Comparison of ENCODE assay signal across 15 cellular contexts in the genomic region with DNA sequence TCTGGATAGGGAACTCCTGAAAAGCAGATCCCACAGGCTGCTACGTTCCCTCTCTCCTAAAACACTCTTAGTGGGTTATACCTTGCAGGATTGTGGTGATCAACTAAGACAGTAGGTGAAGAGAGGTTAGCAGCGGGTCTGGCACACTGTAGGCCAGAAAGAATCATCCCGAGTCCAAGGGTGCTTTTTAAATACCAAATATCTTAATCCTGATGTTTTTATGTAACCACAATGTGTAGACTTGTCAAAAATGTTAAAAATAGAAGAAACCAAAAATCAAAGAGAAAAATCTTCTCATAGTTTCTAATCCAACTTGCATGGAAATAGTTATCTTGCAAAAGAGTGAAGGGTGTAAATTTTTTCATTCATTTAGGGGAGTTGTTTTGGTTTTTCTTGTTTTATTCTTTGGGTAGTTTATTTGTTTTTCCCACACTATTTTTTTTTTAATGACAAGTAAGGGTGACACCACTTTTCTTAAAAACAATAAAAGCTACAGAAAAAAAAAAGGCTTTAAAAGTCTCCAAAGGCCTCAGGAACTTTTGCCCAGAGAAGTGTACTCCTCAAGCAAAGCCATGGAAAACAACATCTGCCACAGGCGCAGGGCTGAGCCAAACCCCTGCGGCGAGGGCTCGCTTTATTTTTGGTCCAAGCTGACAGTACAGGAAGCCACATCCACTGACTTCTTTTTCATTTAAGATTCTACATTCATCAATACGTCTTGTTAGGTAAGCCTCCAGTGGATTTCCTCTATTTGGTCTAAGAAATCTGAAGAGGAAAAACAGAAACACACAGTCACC. TPM values are rescaled to one million over a fixed set of nuclear protein-coding genes. Genes with fewer than 3 reads are reported as not detected.
DNase-seq lines count a peak whose midpoint lies in the region; ATAC-seq and TF ChIP-seq lines count a peak whose summit lies in the region.
"Had no signal": no experiment of that assay in that cellular context is flagged by ENCODE, and none has a peak within 500 bp of the region (broad histone marks: within the 10 kb centered on the region; RNA-seq: fewer than 3 reads in every experiment).

No MANE protein-coding gene starts in this region.

- no peak overlapping the region for H3K27ac Mint-ChIP-seq in natural killer cell treated with Interleukin-12 subunit alpha and Interleukin-12 subunit beta and Interleukin-15 and Interleukin-18, amount 100 ng/mL, for 72 hours
- H3K27ac Mint-ChIP-seq: natural killer cell had no signal

- no peak for TF ChIP-seq POLR2A in vagina (IDR thresholded peaks at IDR 0.05)

- H3K9me3 ChIP-seq in muscle layer of colon (ENCODE audit: low read length) (no peaks in the 10 kb centered on the region), vagina (no peaks in the 10 kb centered on the region)
- H3K9me3 ChIP-seq: body of pancreas, HAP-1 had no signal

- no peak for ATAC-seq in HG03095 (IDR thresholded peaks at IDR 0.05; ENCODE audit: unreplicated experiment)
- no peak for ATAC-seq in natural killer cell treated with Interleukin-12 subunit alpha and Interleukin-12 subunit beta and Interleukin-15 and Interleukin-18, amount 100 ng/mL, for 72 hours
- no peak for ATAC-seq in HG03039 (IDR thresholded peaks at IDR 0.05; ENCODE audit: unreplicated experiment)
- ATAC-seq: natural killer cell had no signal

- no peak overlapping the region for H3K4me3 Mint-ChIP-seq in natural killer cell treated with Interleukin-12 subunit alpha and Interleukin-12 subunit beta and Interleukin-15 and Interleukin-18, amount 100 ng/mL, for 72 hours
- H3K4me3 Mint-ChIP-seq: natural killer cell had no signal

- TF ChIP-seq CTCF in vagina (IDR thresholded peaks at IDR 0.05): no peak

- H3K4me1 Mint-ChIP-seq in natural killer cell treated with Interleukin-12 subunit alpha and Interleukin-12 subunit beta and Interleukin-15 and Interleukin-18, amount 100 ng/mL, for 72 hours (ENCODE audit: low read depth in 2 of 2): peaks cover 0 to 2% of the 10 kb centered on the region in 2 donors
- H3K4me1 Mint-ChIP-seq: natural killer cell had no signal

- no peak overlapping the region for H3K9ac ChIP-seq in muscle layer of colon (ENCODE audit: low read length)

- H3K27ac ChIP-seq in caudate nucleus (ENCODE audit: low read depth, low read length) (peak overlapping the region; percentile 19), muscle layer of colon (ENCODE audit: low read depth, low read length) (peak overlapping the region; percentile 25), vagina (peak overlapping the region; percentile 77)
- H3K27ac ChIP-seq: 22Rv1, body of pancreas had no signal

- peaks cover 57% of the 10 kb centered on the region for H3K4me1 ChIP-seq in muscle layer of colon (ENCODE audit: insufficient read depth, low read length)
- H3K4me1 ChIP-seq in vagina: peaks cover 59% of the 10 kb centered on the region

- no peaks in the 10 kb centered on the region for H3K36me3 ChIP-seq in muscle layer of colon (ENCODE audit: insufficient read depth, low read length)
- H3K36me3 ChIP-seq in vagina: no peaks in the 10 kb centered on the region
- H3K36me3 ChIP-seq: HAP-1 had no signal

- H3K9me3 Mint-ChIP-seq in natural killer cell treated with Interleukin-12 subunit alpha and Interleukin-12 subunit beta and Interleukin-15 and Interleukin-18, amount 100 ng/mL, for 72 hours: no peaks in the 10 kb centered on the region

- peaks cover 0 to 7% of the 10 kb centered on the region in 2 donors for H3K27me3 Mint-ChIP-seq in natural killer cell treated with Interleukin-12 subunit alpha and Interleukin-12 subunit beta and Interleukin-15 and Interleukin-18, amount 100 ng/mL, for 72 hours

- H3K27me3 ChIP-seq in muscle layer of colon (ENCODE audit: control insufficient read depth in 1 of 2, insufficient read depth in 2 of 2, low read length in 2 of 2) (no peaks in the 10 kb centered on the region), vagina (no peaks in the 10 kb centered on the region)
- H3K27me3 ChIP-seq: body of pancreas had no signal

- H3K36me3 Mint-ChIP-seq in natural killer cell treated with Interleukin-12 subunit alpha and Interleukin-12 subunit beta and Interleukin-15 and Interleukin-18, amount 100 ng/mL, for 72 hours: no peaks in the 10 kb centered on the region
- H3K36me3 Mint-ChIP-seq: natural killer cell had no signal

- H3K4me3 ChIP-seq in muscle layer of colon (ENCODE audit: low read depth in 1 of 2, low read length in 2 of 2) (no peak overlapping the region), vagina (no peak overlapping the region)
- H3K4me3 ChIP-seq: body of pancreas, HAP-1 had no signal

- intact Hi-C loops in vagina (cut with DNase I): no loop called here

- peak; percentile 58 for DNase-seq in NCI-H82 (lab: John Stamatoyannopoulos, UW)
- no peak for DNase-seq in NCI-H82 treated with DMSO at 0.1 percent for 48 hours (lab: John Stamatoyannopoulos, UW; ENCODE audit: unreplicated experiment)
- DNase-seq in caudate nucleus (lab: John Stamatoyannopoulos, UW): peak in 1 of 61 donors; percentile 13
- DNase-seq in vagina (ENCODE audit: extremely low spot score in 2 of 2): no peak
- DNase-seq in natural killer cell treated with Interleukin-12 subunit alpha and Interleukin-12 subunit beta and Interleukin-15 and Interleukin-18, amount 100 ng/mL, for 72 hours (ENCODE audit: low spot score): no peak
- DNase-seq: activated T-cell treated with anti-CD3 and anti-CD28 coated beads, Interleukin-2, amount 50 U/mL, for 48 hours; body of pancreas; natural killer cell; SW 1271 had no signal

RNA-seq across cellular contexts. Expression of gene IFNK, which starts 52.1 kb away (rescaled TPM):
- not detected for total RNA-seq in vagina
- total RNA-seq in natural killer cell treated with Interleukin-12 subunit alpha and Interleukin-12 subunit beta and Interleukin-15 and Interleukin-18, amount 100 ng/mL, for 72 hours: not detected
- total RNA-seq: body of pancreas, natural killer cell, skeletal muscle tissue had no signal

RNA-seq across cellular contexts. Expression of gene MOB3B, which starts 57.6 kb away (rescaled TPM):
- 11.0 TPM for total RNA-seq in vagina
- under 1 TPM; 0.11 to 0.59 TPM for total RNA-seq in natural killer cell treated with Interleukin-12 subunit alpha and Interleukin-12 subunit beta and Interleukin-15 and Interleukin-18, amount 100 ng/mL, for 72 hours

Comparison
In these comparisons a context has a peak if more than half of its experiments do, and no peak if none do; other contexts are left out.
1. H3K27ac ChIP-seq: peak in every context shown above with its lines; median percentile 77 in vagina; 25 in muscle layer of colon; 19 in caudate nucleus.